ENCODE assay signal across 22 cellular contexts in the genomic region with DNA sequence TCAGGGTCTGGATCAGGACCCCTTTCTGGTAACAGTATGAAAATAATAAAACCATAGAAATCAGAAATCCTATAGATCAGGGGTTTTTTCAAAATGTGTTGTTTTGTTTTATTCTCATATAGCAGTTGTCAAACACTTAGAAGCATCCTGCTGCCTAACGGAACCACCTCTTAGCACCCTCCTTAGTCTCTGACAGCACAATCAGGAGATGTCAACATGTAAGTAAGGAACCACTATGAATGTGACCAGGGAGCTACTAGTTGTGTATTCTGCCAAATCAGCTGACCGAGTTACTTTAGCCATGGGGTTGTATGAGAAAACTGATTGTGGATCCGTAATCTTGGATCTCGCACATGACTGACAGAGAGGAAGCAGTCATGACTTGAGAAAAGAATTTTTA. TPM values are rescaled to one million over a fixed set of nuclear protein-coding genes. Genes with fewer than 3 reads are reported as not detected.
DNase-seq lines count a peak whose midpoint lies in the region; ATAC-seq, FAIRE-seq and TF ChIP-seq lines count a peak whose summit lies in the region.
"Had no signal": no experiment of that assay in that cellular context is flagged by ENCODE, and none has a peak within 500 bp of the region (broad histone marks: within the 10 kb centered on the region; RNA-seq: fewer than 3 reads in every experiment).

No MANE protein-coding gene starts in this region.

- POLR2A ChIA-PET in A549 (lab: Yijun Ruan, JAX), result no interaction called here
- POLR2A ChIA-PET in activated CD8-positive, alpha-beta T cell treated with anti-CD3 and anti-CD28 coated beads, Interleukin-2, amount 10 ng/mL, durations not matched to agents 7 days and 5 days (lab: Charles Lee), result no interaction called here

- peaks cover 3% of the 10 kb centered on the region for H3K27me3 Mint-ChIP-seq in activated CD8-positive, alpha-beta T cell treated with anti-CD3 and anti-CD28 coated beads, Interleukin-2, amount 10 ng/mL, durations not matched to agents 7 days and 5 days (ENCODE audit: low read depth)

- H3K27me3 ChIP-seq in HUES48 (ENCODE audit: control insufficient read depth, insufficient read depth, low read length), result no peaks in the 10 kb centered on the region

- no peaks in the 10 kb centered on the region for H3K36me3 ChIP-seq in HUES48 (ENCODE audit: control insufficient read depth, insufficient read depth, low read length)

- H3K9me3 ChIP-seq in A549, result no peaks in the 10 kb centered on the region
- H3K9me3 ChIP-seq in HUES48 (ENCODE audit: control insufficient read depth, insufficient read depth, low read length), result no peaks in the 10 kb centered on the region
- H3K9me3 ChIP-seq: Caco-2 had no signal

- no peak for ATAC-seq in A549
- ATAC-seq in activated CD8-positive, alpha-beta T cell treated with anti-CD3 and anti-CD28 coated beads, Interleukin-2, amount 10 ng/mL, durations not matched to agents 7 days and 5 days, result no peak

- no peak overlapping the region for H3K9ac ChIP-seq in HUES48 (ENCODE audit: low read depth, low read length)

- H3K4me1 ChIP-seq in A549 (no peaks in the 10 kb centered on the region), HUES48 (ENCODE audit: control insufficient read depth, insufficient read depth, low read length) (peaks cover 33% of the 10 kb centered on the region; the same call in 1 of the 2 replicates)
- H3K4me1 ChIP-seq: Caco-2 had no signal

- no peak for TF ChIP-seq EP300 in A549 (IDR thresholded peaks at IDR 0.05)

- TF ChIP-seq POLR2A in A549 (IDR thresholded peaks at IDR 0.05; ENCODE audit: low read length) (no peak), lower leg skin (IDR thresholded peaks at IDR 0.05) (no peak)

- CTCF ChIA-PET in A549 (lab: Yijun Ruan, JAX), result interaction anchor here (0.6 kb wide), 1 partner anchor 26 kb away, joined by 3 read pairs; no protein-coding TSS in a partner anchor
- CTCF ChIA-PET in activated CD8-positive, alpha-beta T cell treated with anti-CD3 and anti-CD28 coated beads, Interleukin-2, amount 10 ng/mL, durations not matched to agents 7 days and 5 days (lab: Charles Lee), result interaction anchor here (0.6 kb wide), 1 partner anchor 25 kb away, joined by 3 read pairs; no protein-coding TSS in a partner anchor

- no peak for TF ChIP-seq RAD21 in A549 (conservative IDR thresholded peaks at IDR 0.05 in 1 of 2, IDR thresholded peaks at IDR 0.05 in 1 of 2)

- 25% methylated on average over 4 of the region's 4 CpGs for WGBS in A549 (ENCODE audit: missing lambda C conversion rate)
- 81 to 86% methylated on average over 4 of the region's 4 CpGs for WGBS in lower leg skin, 2 donors

- in situ Hi-C loops in SK-MEL-5 (cut with HindIII; ENCODE audit: low pct_unique_long_range_greater_than_20kb, low sequenced_read_pairs), result no loop called here

- DNase-seq in A549 (ENCODE audit: low read depth in 1 of 2, low spot score in 1 of 2) (no peak), SK-MEL-5 (ENCODE audit: low read depth, low spot score) (peak; percentile 19), lower leg skin (ENCODE audit: low spot score in 2 of 2) (no peak), NCI-H128 (lab: John Stamatoyannopoulos, UW; ENCODE audit: unreplicated experiment) (no peak), UCSD-AML1 (lab: John Stamatoyannopoulos, UW; ENCODE audit: unreplicated experiment) (no peak)
- DNase-seq in activated CD8-positive, alpha-beta T cell treated with anti-CD3 and anti-CD28 coated beads, Interleukin-2, amount 10 ng/mL, durations not matched to agents 7 days and 5 days, result no peak
- DNase-seq: Caco-2; CD4-positive, alpha-beta T cell; H7; Kasumi-1; MM.1S; NCI-H1092; NCI-H146; NCI-H2081; NCI-H748 treated with DMSO at 0.1 percent for 48 hours; NK-92 treated with Interleukin-12 subunit alpha and Interleukin-12 subunit beta, amount 100 ng/mL, for 24 hours; SHP77 had no signal

- intact Hi-C loops in lower leg skin (cut with DNase I; ENCODE audit: low total_unique reads), result no loop called here

- no peaks in the 10 kb centered on the region for H3K4me1 Mint-ChIP-seq in activated CD8-positive, alpha-beta T cell treated with anti-CD3 and anti-CD28 coated beads, Interleukin-2, amount 10 ng/mL, durations not matched to agents 7 days and 5 days (ENCODE audit: low read depth)

- H3K4me3 Mint-ChIP-seq in activated CD8-positive, alpha-beta T cell treated with anti-CD3 and anti-CD28 coated beads, Interleukin-2, amount 10 ng/mL, durations not matched to agents 7 days and 5 days, result no peak overlapping the region
- H3K4me3 Mint-ChIP-seq: CD4-positive, alpha-beta T cell had no signal

- H3K9me3 Mint-ChIP-seq in activated CD8-positive, alpha-beta T cell treated with anti-CD3 and anti-CD28 coated beads, Interleukin-2, amount 10 ng/mL, durations not matched to agents 7 days and 5 days (ENCODE audit: insufficient read depth), result no peaks in the 10 kb centered on the region
- H3K9me3 Mint-ChIP-seq: CD4-positive, alpha-beta T cell had no signal

- H3K36me3 Mint-ChIP-seq in activated CD8-positive, alpha-beta T cell treated with anti-CD3 and anti-CD28 coated beads, Interleukin-2, amount 10 ng/mL, durations not matched to agents 7 days and 5 days (ENCODE audit: low read depth), result no peaks in the 10 kb centered on the region

- H3K4me2 ChIP-seq in A549, result peak overlapping the region; percentile 21; the same call in 1 of the 3 replicates

- H3K4me3 ChIP-seq in A549, result no peak overlapping the region
- no peak overlapping the region for H3K4me3 ChIP-seq in HUES48 (ENCODE audit: low read depth, low read length)
- peak overlapping the region; percentile 2 for H3K4me3 ChIP-seq in lower leg skin (ENCODE audit: low read depth, poor library complexity, severe bottlenecking)

- no peak for FAIRE-seq in A549 (lab: Jason Lieb, UNC)

- no peak overlapping the region for H3K27ac ChIP-seq in A549
- H3K27ac ChIP-seq in HUES48 (ENCODE audit: low read depth, low read length), result peak overlapping the region; percentile 27
- H3K27ac ChIP-seq: HL-60 had no signal

- TF ChIP-seq CTCF in A549 (IDR thresholded peaks at IDR 0.05) (no peak), lower leg skin (IDR thresholded peaks at IDR 0.05) (no peak)

- H3K27ac Mint-ChIP-seq in activated CD8-positive, alpha-beta T cell treated with anti-CD3 and anti-CD28 coated beads, Interleukin-2, amount 10 ng/mL, durations not matched to agents 7 days and 5 days, result no peak overlapping the region
- H3K27ac Mint-ChIP-seq: CD4-positive, alpha-beta T cell had no signal

TF ChIP-seq in A549, 52 proteins besides CTCF, POLR2A, EP300 and RAD21 (continues in another document):
- TF ChIP-seq MYC (IDR thresholded peaks at IDR 0.05; ENCODE audit: borderline replicate concordance, low read length), result no peak
- TF ChIP-seq BHLHE40 (IDR thresholded peaks at IDR 0.05; ENCODE audit: low read depth, low read length), result no peak
- TF ChIP-seq ESRRA (IDR thresholded peaks at IDR 0.05; ENCODE audit: borderline replicate concordance, low read length), result no peak
- no peak for TF ChIP-seq CBX8 (IDR thresholded peaks at IDR 0.05)
- TF ChIP-seq, protein P1, sequence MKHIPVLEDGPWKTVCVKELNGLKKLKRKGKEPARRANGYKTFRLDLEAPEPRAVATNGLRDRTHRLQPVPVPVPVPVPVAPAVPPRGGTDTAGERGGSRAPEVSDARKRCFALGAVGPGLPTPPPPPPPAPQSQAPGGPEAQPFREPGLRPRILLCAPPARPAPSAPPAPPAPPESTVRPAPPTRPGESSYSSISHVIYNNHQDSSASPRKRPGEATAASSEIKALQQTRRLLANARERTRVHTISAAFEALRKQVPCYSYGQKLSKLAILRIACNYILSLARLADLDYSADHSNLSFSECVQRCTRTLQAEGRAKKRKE (CRISPR knock-in tag; IDR thresholded peaks at IDR 0.05; ENCODE audit: low read depth), result no peak
- no peak for TF ChIP-seq SMC3 (IDR thresholded peaks at IDR 0.05)
- TF ChIP-seq RCOR1 (IDR thresholded peaks at IDR 0.05; ENCODE audit: low read depth, low read length), result no peak
- TF ChIP-seq ZNF302 (CRISPR knock-in tag; IDR thresholded peaks at IDR 0.05), result no peak
- TF ChIP-seq, protein P2, sequence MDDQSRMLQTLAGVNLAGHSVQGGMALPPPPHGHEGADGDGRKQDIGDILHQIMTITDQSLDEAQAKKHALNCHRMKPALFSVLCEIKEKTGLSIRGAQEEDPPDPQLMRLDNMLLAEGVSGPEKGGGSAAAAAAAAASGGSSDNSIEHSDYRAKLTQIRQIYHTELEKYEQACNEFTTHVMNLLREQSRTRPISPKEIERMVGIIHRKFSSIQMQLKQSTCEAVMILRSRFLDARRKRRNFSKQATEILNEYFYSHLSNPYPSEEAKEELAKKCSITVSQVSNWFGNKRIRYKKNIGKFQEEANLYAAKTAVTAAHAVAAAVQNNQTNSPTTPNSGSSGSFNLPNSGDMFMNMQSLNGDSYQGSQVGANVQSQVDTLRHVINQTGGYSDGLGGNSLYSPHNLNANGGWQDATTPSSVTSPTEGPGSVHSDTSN (IDR thresholded peaks at IDR 0.05), result no peak
- no peak for TF ChIP-seq HOXB5 (CRISPR knock-in tag; IDR thresholded peaks at IDR 0.05)
- no peak for TF ChIP-seq RNF2 (IDR thresholded peaks at IDR 0.05; ENCODE audit: borderline replicate concordance, low read depth)
- no peak for TF ChIP-seq FOSB (CRISPR knock-in tag; IDR thresholded peaks at IDR 0.05)

RNA-seq across cellular contexts. Expression of a gene that starts 22.2 kb away (rescaled TPM):
- not detected in 2 replicates for polyA plus RNA-seq in A549 (2011; rRNA removed)
- not detected in 2 replicates for polyA plus RNA-seq in A549 (2012; cell fraction: cytosol; rRNA removed)
- not detected in 2 replicates for polyA plus RNA-seq in A549 (2012; cell fraction: nucleus; rRNA removed)
- not detected in 3 replicates for polyA plus RNA-seq in A549 (2017; fragmentation: RNase III; extraction: RNeasy Plus Mini Kit Qiagen cat#74134 plus additional on column Dnase treatment)
- not detected in 2 replicates for polyA minus RNA-seq in A549 (2011; rRNA and poly(A)+ RNA removed)
- not detected in 2 replicates for total RNA-seq in SK-MEL-5 (2014; rRNA removed; shearing (Covaris generic))
- polyA plus RNA-seq in SK-MEL-5 (2015; cell fraction: cytosol; rRNA removed), result not detected in 2 replicates
- not detected in 2 replicates for polyA plus RNA-seq in SK-MEL-5 (2015; cell fraction: nucleus; rRNA removed)
- under 1 TPM in 1 of 4 donors, not detected in 3; 0.13 TPM for total RNA-seq in lower leg skin
- total RNA-seq in activated CD8-positive, alpha-beta T cell treated with anti-CD3 and anti-CD28 coated beads, Interleukin-2, amount 10 ng/mL, durations not matched to agents 7 days and 5 days, result not detected
- total RNA-seq: A172; Caco-2; CD4-positive, alpha-beta T cell; NCI-H460 had no signal
- polyA plus RNA-seq: BJ had no signal

RNA-seq across cellular contexts. Expression of a gene that starts 55.1 kb away (rescaled TPM):
- 38.3 and 43.7 TPM in 2 replicates for polyA plus RNA-seq in A549 (2011; rRNA removed)
- polyA plus RNA-seq in A549 (2012; cell fraction: cytosol; rRNA removed), result 5.7 and 6.2 TPM in 2 replicates
- 11.7 and 13.4 TPM in 2 replicates for polyA plus RNA-seq in A549 (2012; cell fraction: nucleus; rRNA removed)
- 16.4 to 18.7 TPM (median 18.2 TPM) in 3 replicates for polyA plus RNA-seq in A549 (2017; fragmentation: RNase III; extraction: RNeasy Plus Mini Kit Qiagen cat#74134 plus additional on column Dnase treatment)
- polyA minus RNA-seq in A549 (2011; rRNA and poly(A)+ RNA removed), result 35.8 and 50.7 TPM in 2 replicates
- 33.0 and 48.2 TPM in 2 replicates for total RNA-seq in SK-MEL-5 (2014; rRNA removed; shearing (Covaris generic))
- 11.2 and 17.9 TPM in 2 replicates for polyA plus RNA-seq in SK-MEL-5 (2015; cell fraction: cytosol; rRNA removed)
- polyA plus RNA-seq in SK-MEL-5 (2015; cell fraction: nucleus; rRNA removed), result 502 and 548 TPM in 2 replicates
- 10 to 100 TPM; 12.7 to 40.7 (median 30.8) TPM for total RNA-seq in lower leg skin
- total RNA-seq in activated CD8-positive, alpha-beta T cell treated with anti-CD3 and anti-CD28 coated beads, Interleukin-2, amount 10 ng/mL, durations not matched to agents 7 days and 5 days, result 10 to 100 TPM; 53.5 to 65.5 TPM
